In genomic region chr16:56102159-56102798, GRCh38 we compare ENCODE assay signal across 10 cellular contexts.
DNase-seq lines count a peak whose midpoint lies in the region; ATAC-seq, FAIRE-seq and TF ChIP-seq lines count a peak whose summit lies in the region.
"Had no signal": no experiment of that assay in that cellular context is flagged by ENCODE, and none has a peak within 500 bp of the region (broad histone marks: within the 10 kb centered on the region; RNA-seq: fewer than 3 reads in every experiment).

No MANE protein-coding gene starts in this region.

- H2BK5ac ChIP-seq in IMR-90 (ENCODE audit: low read depth, low read length, poor library complexity, severe bottlenecking), result no peak overlapping the region

- no TSS peak for BruUV-seq in IMR-90 (replicated peaks; lab: Mats Ljungman, UMichigan)

- H4K91ac ChIP-seq in IMR-90 (ENCODE audit: insufficient read depth, low read depth, low read length), result no peak overlapping the region

- no peaks in the 10 kb centered on the region for H3K79me1 ChIP-seq in IMR-90 (ENCODE audit: low read depth in 1 of 2, low read length in 2 of 2)

- H4K5ac ChIP-seq in IMR-90 (ENCODE audit: low read depth, low read length), result no peak overlapping the region

- peaks cover 15% of the 10 kb centered on the region for H3K4me1 Mint-ChIP-seq in WTC11
- no peaks in the 10 kb centered on the region for H3K4me1 Mint-ChIP-seq in stimulated activated memory B cell treated with anti-CD40 and anti-IgM and Interleukin-4, amounts not matched to agents 10 μg/mL and 1 μg/mL and 100 μg/mL, for 72 hours
- H3K4me1 Mint-ChIP-seq in progenitor cell of endocrine pancreas (ENCODE audit: low read depth), result no peaks in the 10 kb centered on the region

- no peak for TF ChIP-seq RAD21 in IMR-90 (IDR thresholded peaks at IDR 0.05; ENCODE audit: low read length)

- no peaks in the 10 kb centered on the region for H3K9me1 ChIP-seq in IMR-90 (ENCODE audit: insufficient read depth, low read length)

- H3K56ac ChIP-seq in IMR-90 (ENCODE audit: extremely low read depth, insufficient read depth, low read length), result no peak overlapping the region

- peak overlapping the region; percentile 23 for H2AFZ ChIP-seq in IMR-90 (replicated peaks; ENCODE audit: low read length, poor library complexity)

- no peak overlapping the region for H2BK120ac ChIP-seq in IMR-90 (ENCODE audit: low read depth, low read length)

- no peak for TF ChIP-seq EP300 in stomach (IDR thresholded peaks at IDR 0.05)

- H3K36me3 ChIP-seq in IMR-90 (ENCODE audit: control insufficient read depth, insufficient read depth, low read length), result no peaks in the 10 kb centered on the region
- no peaks in the 10 kb centered on the region for H3K36me3 ChIP-seq in stomach

- no peak overlapping the region for H4K8ac ChIP-seq in IMR-90 (ENCODE audit: low read depth in 2 of 2, low read length in 2 of 2)

- TF ChIP-seq POLR2A in IMR-90 (IDR thresholded peaks at IDR 0.05; ENCODE audit: low read depth, low read length), result no peak
- no peak for TF ChIP-seq POLR2A in stomach (IDR thresholded peaks at IDR 0.05)

- CTCF ChIA-PET in IMR-90 (lab: Yijun Ruan, JAX) (no interaction called here), WTC11 (lab: Charles Lee) (interaction anchor here (1.4 kb wide), 1 partner anchor 158 kb away, joined by 3 read pairs; no protein-coding TSS in a partner anchor)

- H3K27me3 ChIP-seq in IMR-90 (ENCODE audit: control insufficient read depth, insufficient read depth, low read length) (no peaks in the 10 kb centered on the region; the same call in 1 of the 2 replicates), stomach (no peaks in the 10 kb centered on the region)

- H3K36me3 Mint-ChIP-seq in WTC11 (no peaks in the 10 kb centered on the region), progenitor cell of endocrine pancreas (ENCODE audit: insufficient read depth) (no peaks in the 10 kb centered on the region)
- H3K36me3 Mint-ChIP-seq in stimulated activated memory B cell treated with anti-CD40 and anti-IgM and Interleukin-4, amounts not matched to agents 10 μg/mL and 1 μg/mL and 100 μg/mL, for 72 hours, result no peaks in the 10 kb centered on the region

- H3K27ac ChIP-seq in IMR-90 (ENCODE audit: insufficient read depth, low read length), result no peak overlapping the region
- peak overlapping the region in 4 of 5 donors; percentile 25 to 75 (median 50) for H3K27ac ChIP-seq in stomach

- H3K4ac ChIP-seq in IMR-90 (ENCODE audit: low read depth, low read length), result no peak overlapping the region

- DNase-seq in IMR-90 (no peak), WTC11 (ENCODE audit: low spot score) (no peak), stomach (no peak), progenitor cell of endocrine pancreas (ENCODE audit: low spot score, unreplicated experiment) (no peak)
- DNase-seq: effector CD4-positive, alpha-beta T cell had no signal

- no peak overlapping the region for H3K9ac ChIP-seq in IMR-90 (ENCODE audit: low read depth, low read length)

- no peak overlapping the region for H2BK20ac ChIP-seq in IMR-90 (ENCODE audit: low read depth, low read length)

- POLR2A ChIA-PET in IMR-90 (lab: Charles Lee; ENCODE audit: unreplicated experiment), result no interaction called here
- POLR2A ChIA-PET in WTC11 (lab: Charles Lee), result no interaction called here

- WGBS in IMR-90 (ENCODE audit: extremely low coverage in 2 of 2, insufficient read length in 1 of 2), 2 experiments, result no CpG with 5 or more reads among the region's 16 CpGs
- 44 to 62% (median 47%) methylated on average over 14 to 16 of the region's 16 CpGs for WGBS in stomach, 5 donors

- ATAC-seq in IMR-90 (ENCODE audit: low read depth), result no peak; the same call in 1 of the 2 replicates
- ATAC-seq in WTC11, result peak; percentile 26
- ATAC-seq in stimulated activated memory B cell treated with anti-CD40 and anti-IgM and Interleukin-4, amounts not matched to agents 10 μg/mL and 1 μg/mL and 100 μg/mL, for 72 hours, result no peak
- ATAC-seq in HG02588 (IDR thresholded peaks at IDR 0.05; ENCODE audit: unreplicated experiment), result no peak
- ATAC-seq in HG03025 (IDR thresholded peaks at IDR 0.05; ENCODE audit: low FRiP score, unreplicated experiment), result no peak
- ATAC-seq: Panc1 had no signal

- peak; percentile 76 for FAIRE-seq in islet of Langerhans (lab: Jason Lieb, UNC)

- no peak overlapping the region for H3K4me3 Mint-ChIP-seq in WTC11
- H3K4me3 Mint-ChIP-seq in stimulated activated memory B cell treated with anti-CD40 and anti-IgM and Interleukin-4, amounts not matched to agents 10 μg/mL and 1 μg/mL and 100 μg/mL, for 72 hours, result no peak overlapping the region
- H3K4me3 Mint-ChIP-seq in progenitor cell of endocrine pancreas (ENCODE audit: low read depth), result no peak overlapping the region

- no peak overlapping the region for H2AK9ac ChIP-seq in IMR-90 (replicated peaks; ENCODE audit: low read depth, low read length, poor library complexity)

- H3K4me1 ChIP-seq in IMR-90 (ENCODE audit: control insufficient read depth, insufficient read depth, low read length), result no peaks in the 10 kb centered on the region
- H3K4me1 ChIP-seq in stomach, result peaks cover 0 to 17% (median 8%) of the 10 kb centered on the region in 4 donors

- H3K18ac ChIP-seq in IMR-90 (ENCODE audit: low read depth, low read length), result no peak overlapping the region

- no peak overlapping the region for H3K4me3 ChIP-seq in IMR-90 (ENCODE audit: insufficient read depth, low read depth, low read length)
- H3K4me3 ChIP-seq in stomach, result peak overlapping the region in 3 of 4 donors; percentile 17 to 25 (median 23)

- in situ Hi-C loops in IMR-90 (cut with MboI; ENCODE audit: low sequenced_read_pairs), result no loop called here

- H3K23ac ChIP-seq in IMR-90 (ENCODE audit: low read depth, low read length), result no peak overlapping the region

- no peak overlapping the region for H3K4me2 ChIP-seq in IMR-90 (ENCODE audit: low read depth, low read length)

- TF ChIP-seq CTCF in IMR-90 (conservative IDR thresholded peaks at IDR 0.05; ENCODE audit: low read depth, low read length) (no peak), WTC11 (IDR thresholded peaks at IDR 0.05) (no peak), stomach (IDR thresholded peaks at IDR 0.05) (no peak), progenitor cell of endocrine pancreas (IDR thresholded peaks at IDR 0.05; ENCODE audit: unreplicated experiment) (no peak)

- H3K14ac ChIP-seq in IMR-90 (replicated peaks; ENCODE audit: low read depth, low read length), result no peak overlapping the region

- no peak overlapping the region for H2AK5ac ChIP-seq in IMR-90 (ENCODE audit: low read depth, low read length)

- no peaks in the 10 kb centered on the region for H4K20me1 ChIP-seq in IMR-90 (ENCODE audit: insufficient read depth, low read length)

- no peaks in the 10 kb centered on the region for H3K27me3 Mint-ChIP-seq in WTC11 (ENCODE audit: low read depth)
- peaks cover 23% of the 10 kb centered on the region for H3K27me3 Mint-ChIP-seq in stimulated activated memory B cell treated with anti-CD40 and anti-IgM and Interleukin-4, amounts not matched to agents 10 μg/mL and 1 μg/mL and 100 μg/mL, for 72 hours
- peaks cover 4% of the 10 kb centered on the region for H3K27me3 Mint-ChIP-seq in progenitor cell of endocrine pancreas

- H2BK15ac ChIP-seq in IMR-90 (ENCODE audit: low read depth, low read length), result no peak overlapping the region

- H3K9me3 Mint-ChIP-seq in WTC11, result peaks cover 7% of the 10 kb centered on the region; the same call in 1 of the 2 replicates
- no peaks in the 10 kb centered on the region for H3K9me3 Mint-ChIP-seq in stimulated activated memory B cell treated with anti-CD40 and anti-IgM and Interleukin-4, amounts not matched to agents 10 μg/mL and 1 μg/mL and 100 μg/mL, for 72 hours
- no peaks in the 10 kb centered on the region for H3K9me3 Mint-ChIP-seq in progenitor cell of endocrine pancreas (ENCODE audit: low read depth)

- H3K27ac Mint-ChIP-seq in WTC11 (no peak overlapping the region), progenitor cell of endocrine pancreas (no peak overlapping the region)
- no peak overlapping the region for H3K27ac Mint-ChIP-seq in stimulated activated memory B cell treated with anti-CD40 and anti-IgM and Interleukin-4, amounts not matched to agents 10 μg/mL and 1 μg/mL and 100 μg/mL, for 72 hours

- intact Hi-C loops in IMR-90 (cut with micrococcal nuclease), result no loop called here
- intact Hi-C loops in stomach (cut with DNase I; ENCODE audit: low total_unique reads), result no loop called here

- dilution Hi-C loops in IMR-90 (cut with HindIII; ENCODE audit: low sequenced_read_pairs, unreplicated experiment), result no loop called here

- no peaks in the 10 kb centered on the region for H3K9me3 ChIP-seq in IMR-90 (ENCODE audit: control insufficient read depth, insufficient read depth, low read length)
- H3K9me3 ChIP-seq in stomach, result no peaks in the 10 kb centered on the region

TF ChIP-seq in IMR-90, 13 proteins besides CTCF, POLR2A, EP300 and RAD21:
- TF ChIP-seq ELK1 (IDR thresholded peaks at IDR 0.05; ENCODE audit: borderline replicate concordance, low read depth, low read length), result no peak
- no peak for TF ChIP-seq BHLHE40 (IDR thresholded peaks at IDR 0.05; ENCODE audit: low read depth, low read length)

TF ChIP-seq in WTC11, 78 proteins besides CTCF, POLR2A, EP300 and RAD21 (continues in another document):
- TF ChIP-seq ESRRA (CRISPR knock-in tag; IDR thresholded peaks at IDR 0.05; ENCODE audit: borderline replicate concordance) (no peak), CREB1 (CRISPR knock-in tag; IDR thresholded peaks at IDR 0.05) (no peak), ZNF232 (CRISPR knock-in tag; IDR thresholded peaks at IDR 0.05) (no peak), ZNF396 (CRISPR knock-in tag; IDR thresholded peaks at IDR 0.05; ENCODE audit: borderline replicate concordance) (no peak), TEAD4 (CRISPR knock-in tag; IDR thresholded peaks at IDR 0.05) (no peak), PRRX2 (CRISPR knock-in tag; IDR thresholded peaks at IDR 0.05) (no peak), SMAD3 (CRISPR knock-in tag; IDR thresholded peaks at IDR 0.05; ENCODE audit: borderline replicate concordance) (no peak), ZNF512 (CRISPR knock-in tag; IDR thresholded peaks at IDR 0.05; ENCODE audit: borderline replicate concordance) (no peak)
